In the genomic region with DNA sequence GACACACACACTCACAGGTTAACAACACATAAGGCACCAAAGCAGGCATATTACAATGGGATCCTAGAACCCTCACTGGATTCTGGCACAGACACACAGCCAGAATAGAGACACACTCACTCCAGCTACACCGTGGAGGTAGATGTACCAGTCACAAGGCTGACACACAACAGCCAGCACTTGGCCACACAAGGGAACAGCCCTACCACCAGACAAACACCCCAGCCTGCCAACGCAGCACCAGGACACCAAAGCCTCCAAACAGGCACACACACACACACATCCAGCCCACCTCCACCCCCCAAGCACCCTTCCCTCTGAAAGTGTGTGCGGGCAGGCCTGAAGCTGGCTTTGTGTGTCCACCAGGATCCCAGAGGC, we compare ENCODE assay signal across 11 cellular contexts. TPM values are rescaled to one million over a fixed set of nuclear protein-coding genes. Genes with fewer than 3 reads are reported as not detected.
DNase-seq lines count a peak whose midpoint lies in the region; ATAC-seq and TF ChIP-seq lines count a peak whose summit lies in the region.
"Had no signal": no experiment of that assay in that cellular context is flagged by ENCODE, and none has a peak within 500 bp of the region (broad histone marks: within the 10 kb centered on the region; RNA-seq: fewer than 3 reads in every experiment).

No MANE protein-coding gene starts in this region.

- no peaks in the 10 kb centered on the region for H3K27me3 Mint-ChIP-seq in CD4-positive, alpha-beta memory T cell
- H3K27me3 Mint-ChIP-seq in progenitor cell of endocrine pancreas (peaks cover 33% of the 10 kb centered on the region), Caco-2 (ENCODE audit: insufficient read depth, unreplicated experiment) (no peaks in the 10 kb centered on the region)

- intact Hi-C loops in CD4-positive, alpha-beta memory T cell (cut with micrococcal nuclease): no loop called here
- intact Hi-C loops in Caco-2 (cut with micrococcal nuclease; ENCODE audit: unreplicated experiment): no loop called here

- H3K4me1 ChIP-seq in CD4-positive, alpha-beta memory T cell (ENCODE audit: insufficient read depth, low read length): peaks cover 78% of the 10 kb centered on the region
- peaks cover 20% of the 10 kb centered on the region for H3K4me1 ChIP-seq in Caco-2

- peak overlapping the region; percentile 89 to 97 (median 91) for H3K27ac Mint-ChIP-seq in CD4-positive, alpha-beta memory T cell
- H3K27ac Mint-ChIP-seq in progenitor cell of endocrine pancreas (no peak overlapping the region), Caco-2 (ENCODE audit: unreplicated experiment) (no peak overlapping the region)

- TF ChIP-seq CTCF in WI38 (IDR thresholded peaks at IDR 0.05; ENCODE audit: low read depth, low read length) (no peak), fibroblast of mammary gland (conservative IDR thresholded peaks at IDR 0.05; ENCODE audit: control insufficient read depth, insufficient read depth, low read depth, low read length) (no peak), progenitor cell of endocrine pancreas (IDR thresholded peaks at IDR 0.05; ENCODE audit: unreplicated experiment) (no peak), Caco-2 (IDR thresholded peaks at IDR 0.05; ENCODE audit: insufficient read depth in 1 of 2, low read depth in 1 of 2, low read length in 1 of 2, severe bottlenecking in 1 of 2, unreplicated experiment in 1 of 2) (no peak)

- H3K9me3 ChIP-seq in CD4-positive, alpha-beta memory T cell (ENCODE audit: control insufficient read depth in 1 of 2, low read length in 2 of 2): no peaks in the 10 kb centered on the region
- H3K9me3 ChIP-seq in Caco-2: no peaks in the 10 kb centered on the region

- H3K9me3 Mint-ChIP-seq in CD4-positive, alpha-beta memory T cell: no peaks in the 10 kb centered on the region
- H3K9me3 Mint-ChIP-seq in progenitor cell of endocrine pancreas (ENCODE audit: low read depth) (no peaks in the 10 kb centered on the region), Caco-2 (ENCODE audit: unreplicated experiment) (no peaks in the 10 kb centered on the region)

- peak overlapping the region; percentile 98 for H3K27ac ChIP-seq in CD4-positive, alpha-beta memory T cell (ENCODE audit: low read depth, low read length)

- DNase-seq in CD4-positive, alpha-beta memory T cell: no peak
- DNase-seq in fibroblast of mammary gland (ENCODE audit: low read depth): peak; percentile 43
- no peak for DNase-seq in progenitor cell of endocrine pancreas (ENCODE audit: low spot score, unreplicated experiment)
- DNase-seq in Caco-2: no peak
- no peak for DNase-seq in NOMO-1 (lab: John Stamatoyannopoulos, UW; ENCODE audit: unreplicated experiment in 2 of 2)
- DNase-seq in HK-2 (ENCODE audit: unreplicated experiment): no peak
- DNase-seq: hippocampal formation, NCI-H1436 had no signal

- H3K4me1 Mint-ChIP-seq in CD4-positive, alpha-beta memory T cell: peaks cover 49 to 92% (median 71%) of the 10 kb centered on the region in 4 donors
- peaks cover 32% of the 10 kb centered on the region for H3K4me1 Mint-ChIP-seq in progenitor cell of endocrine pancreas (ENCODE audit: low read depth)
- H3K4me1 Mint-ChIP-seq in Caco-2 (ENCODE audit: low read depth, unreplicated experiment): peaks cover 34% of the 10 kb centered on the region

- peaks cover 24% of the 10 kb centered on the region for H3K36me3 ChIP-seq in CD4-positive, alpha-beta memory T cell (ENCODE audit: insufficient read depth, low read length)
- no peaks in the 10 kb centered on the region for H3K36me3 ChIP-seq in Caco-2 (ENCODE audit: control insufficient read depth, insufficient read depth, low read length)

- POLR2A ChIA-PET in CD4-positive, alpha-beta memory T cell (lab: Charles Lee; ENCODE audit: partially characterized antibody): interaction anchor here (0.9 to 16.2 kb wide), 11 partner anchors 8 to 103 kb away, joined by 3 to 333 read pairs (median 44); a partner anchor contains a TSS
- POLR2A ChIA-PET in Caco-2 (lab: Charles Lee): interaction anchor here (0.6 kb wide), 2 partner anchors 37 to 65 kb away, joined by 3 to 7 read pairs; a partner anchor contains a TSS

- ATAC-seq in GM19035 (IDR thresholded peaks at IDR 0.05; ENCODE audit: unreplicated experiment): no peak
- ATAC-seq: activated CD4-positive, CD25-positive, alpha-beta regulatory T cell treated with anti-CD3 and anti-CD28 coated beads, Interleukin-2, amount 50 U/mL, for 24 hours had no signal

- H3K27me3 ChIP-seq in CD4-positive, alpha-beta memory T cell (ENCODE audit: insufficient read depth, low read length): no peaks in the 10 kb centered on the region
- H3K27me3 ChIP-seq in Caco-2 (replicated peaks; ENCODE audit: control insufficient read depth, insufficient read depth, low read length): no peaks in the 10 kb centered on the region

- H3K36me3 Mint-ChIP-seq in CD4-positive, alpha-beta memory T cell: peaks cover 30 to 59% of the 10 kb centered on the region in 2 donors
- no peaks in the 10 kb centered on the region for H3K36me3 Mint-ChIP-seq in progenitor cell of endocrine pancreas (ENCODE audit: insufficient read depth)
- peaks cover 10% of the 10 kb centered on the region for H3K36me3 Mint-ChIP-seq in Caco-2 (ENCODE audit: insufficient read depth, unreplicated experiment)

- BruUV-seq in Caco-2 (replicated peaks; lab: Mats Ljungman, UMichigan): no TSS peak

- CTCF ChIA-PET in CD4-positive, alpha-beta memory T cell (lab: Charles Lee; ENCODE audit: partially characterized antibody): interaction anchor here (0.8 to 12.8 kb wide), 4 partner anchors 15 to 73 kb away, joined by 3 to 339 read pairs (median 23); a partner anchor contains a TSS
- CTCF ChIA-PET in Caco-2 (lab: Charles Lee): interaction anchor here (0.7 to 0.8 kb wide), 3 partner anchors 34 to 163 kb away, joined by 3 read pairs; a partner anchor contains a TSS

- H3K4me3 ChIP-seq in CD4-positive, alpha-beta memory T cell (ENCODE audit: low read length in 2 of 2): peak overlapping the region; percentile 1 to 4
- peak overlapping the region; percentile 70 for H3K4me3 ChIP-seq in WI38 (ENCODE audit: low read depth, low read length)
- peak overlapping the region; percentile 59 for H3K4me3 ChIP-seq in fibroblast of mammary gland (ENCODE audit: control insufficient read depth, low read depth, low read length)
- no peak overlapping the region for H3K4me3 ChIP-seq in Caco-2 (ENCODE audit: low read depth, low read length)

- peak overlapping the region; percentile 83 to 97 (median 91) for H3K4me3 Mint-ChIP-seq in CD4-positive, alpha-beta memory T cell
- H3K4me3 Mint-ChIP-seq in progenitor cell of endocrine pancreas (ENCODE audit: low read depth) (peak overlapping the region; percentile 23), Caco-2 (ENCODE audit: unreplicated experiment) (no peak overlapping the region)

RNA-seq across cellular contexts. Expression of a gene that starts 10.9 kb away (rescaled TPM):
- total RNA-seq in CD4-positive, alpha-beta memory T cell: 100 to 1,000 TPM; 382 to 397 TPM
- polyA plus RNA-seq in CD4-positive, alpha-beta memory T cell: 100 to 1,000 TPM; 271 to 374 TPM
- total RNA-seq in progenitor cell of endocrine pancreas: 0.29 and 0.93 TPM in 2 replicates
- total RNA-seq in Caco-2 (2022): 1.1 TPM in 2 replicates

RNA-seq across cellular contexts. Expression of a gene that starts 14.1 kb away (rescaled TPM):
- total RNA-seq in CD4-positive, alpha-beta memory T cell: 10 to 100 TPM; 84.7 to 86.0 TPM
- 10 to 100 TPM; 13.2 to 25.1 TPM for polyA plus RNA-seq in CD4-positive, alpha-beta memory T cell
- 4.9 and 5.2 TPM in 2 replicates for total RNA-seq in progenitor cell of endocrine pancreas
- 11.8 and 12.9 TPM in 2 replicates for total RNA-seq in Caco-2 (2022)

RNA-seq across cellular contexts. Expression of a gene that starts 37.2 kb away (rescaled TPM):
- 10 to 100 TPM; 62.5 to 64.2 TPM for total RNA-seq in CD4-positive, alpha-beta memory T cell
- 1 to 10 TPM; 1.1 to 2.9 TPM for polyA plus RNA-seq in CD4-positive, alpha-beta memory T cell
- total RNA-seq in progenitor cell of endocrine pancreas (58.6 and 59.0 TPM in 2 replicates), Caco-2 (2022) (20.1 and 23.0 TPM in 2 replicates)

RNA-seq across cellular contexts. Expression of a gene that starts 37.4 kb away (rescaled TPM):
- total RNA-seq in CD4-positive, alpha-beta memory T cell: 100 to 1,000 TPM; 109 to 113 TPM
- polyA plus RNA-seq in CD4-positive, alpha-beta memory T cell: 1 to 10 TPM in 1 of 2 donors, under 1 TPM in 1; 0.90 to 3.5 TPM
- 75.7 and 78.8 TPM in 2 replicates for total RNA-seq in progenitor cell of endocrine pancreas
- total RNA-seq in Caco-2 (2022): 35.8 and 43.0 TPM in 2 replicates

RNA-seq across cellular contexts. Expression of a gene that starts 50.2 kb away (rescaled TPM):
- total RNA-seq in CD4-positive, alpha-beta memory T cell: under 1 TPM; 0.20 to 0.55 TPM
- under 1 TPM in 1 of 2 donors, not detected in 1; 0.16 TPM for polyA plus RNA-seq in CD4-positive, alpha-beta memory T cell
- 24.3 and 27.1 TPM in 2 replicates for total RNA-seq in progenitor cell of endocrine pancreas
- 32.3 and 34.9 TPM in 2 replicates for total RNA-seq in Caco-2 (2022)

Comparison
In these comparisons a context has a peak if more than half of its experiments do, and no peak if none do; other contexts are left out.
1. H3K27ac Mint-ChIP-seq: peak in CD4-positive, alpha-beta memory T cell (7 of 7); none in progenitor cell of endocrine pancreas (single experiment) and Caco-2 (single experiment).
2. RNA of a gene that starts 10.9 kb away (total RNA-seq): 382 to 397 TPM in CD4-positive, alpha-beta memory T cell; 1.1 TPM in Caco-2 and 0.29 to 0.93 TPM in progenitor cell of endocrine pancreas; every median in the first group is over 100 times any median in the second.